Comparison of ENCODE assay signal across 1 cellular context in genomic region chr3:121648219-121648958, GRCh38.
TF ChIP-seq lines count a peak whose summit lies in the region.

No MANE protein-coding gene starts in this region.

TF ChIP-seq in H1, 55 proteins besides CTCF, POLR2A, EP300 and RAD21 (continued from another document):
- TF ChIP-seq CHD7 (IDR thresholded peaks at IDR 0.05; ENCODE audit: insufficient replicate concordance, low read length) (no peak), ATF2 (IDR thresholded peaks at IDR 0.05; ENCODE audit: low read length) (no peak), HDAC2 (IDR thresholded peaks at IDR 0.05; ENCODE audit: borderline replicate concordance in 1 of 2, low read depth in 2 of 2, low read length in 2 of 2) (no peak), SUZ12 (IDR thresholded peaks at IDR 0.05; ENCODE audit: low read length) (no peak), CHD1 (IDR thresholded peaks at IDR 0.05; ENCODE audit: low read depth, low read length) (no peak), CEBPB (IDR thresholded peaks at IDR 0.05; ENCODE audit: low read depth, low read length) (no peak)
